14 cellular contexts compared by ENCODE assay signal in genomic region chr11:84722583-84723108, GRCh38.
A peak's percentile ranks its signal among the peaks of the same experiment; 100 is the strongest.
DNase-seq lines count a peak whose midpoint lies in the region; ATAC-seq lines count a peak whose summit lies in the region.
"Had no signal": no experiment of that assay in that cellular context is flagged by ENCODE, and none has a peak within 500 bp of the region (broad histone marks: within the 10 kb centered on the region; RNA-seq: fewer than 3 reads in every experiment).

No MANE protein-coding gene starts in this region.

- no peak for ATAC-seq in HG03565 (IDR thresholded peaks at IDR 0.05; ENCODE audit: unreplicated experiment)
- ATAC-seq: HepG2, sciatic nerve had no signal

- in situ Hi-C loops in KBM-7 (cut with MboI; ENCODE audit: low pct_unique_long_range_greater_than_20kb, low sequenced_read_pairs): no loop called here

- peak; percentile 74 for DNase-seq in DMS53 (lab: John Stamatoyannopoulos, UW)
- peak; percentile 63 for DNase-seq in KBM-7
- DNase-seq in SHP77 (lab: John Stamatoyannopoulos, UW): peak; percentile 53 to 58
- peak; percentile 12 for DNase-seq in left kidney (ENCODE audit: low read depth, low spot score)
- DNase-seq in stimulated activated CD4-positive, alpha-beta T cell treated with anti-CD3 and anti-CD28 coated beads, Interleukin-12 subunit alpha, Interleukin-12 subunit beta, amount 100 ng/mL, for 4 hours: no peak
- no peak for DNase-seq in NCI-H187 treated with DMSO at 0.1 percent for 48 hours (lab: John Stamatoyannopoulos, UW)
- no peak for DNase-seq in amygdala (lab: John Stamatoyannopoulos, UW)
- DNase-seq: activated naive CD4-positive, alpha-beta T cell treated with anti-CD3 and anti-CD28 coated beads, Interleukin-2, amount 10 ng/mL, durations not matched to agents 7 days and 5 days; CD4-positive, alpha-beta memory T cell; NCI-H2029 treated with DMSO at 0.1 percent for 48 hours; Peyer's patch had no signal

Comparison
In these comparisons a context has a peak if more than half of its experiments do, and no peak if none do; other contexts are left out.
1. DNase-seq: peak in DMS53 (single experiment), KBM-7 (single experiment), SHP77 (2 of 2) and left kidney (single experiment); none in stimulated activated CD4-positive, alpha-beta T cell treated with anti-CD3 and anti-CD28 coated beads, Interleukin-12 subunit alpha, Interleukin-12 subunit beta, amount 100 ng/mL, for 4 hours (single experiment), NCI-H187 treated with DMSO at 0.1 percent for 48 hours (single experiment) and amygdala (0 of 56).